7 cellular contexts compared by ENCODE assay signal in genomic region chr20:61523145-61523544, GRCh38.
"Had no signal": no experiment of that assay in that cellular context is flagged by ENCODE, and none has a peak within 500 bp of the region (broad histone marks: within the 10 kb centered on the region; RNA-seq: fewer than 3 reads in every experiment).

No MANE protein-coding gene starts in this region.

- H3K4me2 ChIP-seq: GM23338 had no signal

- DNase-seq: H7, HFFc6, KBM-7 had no signal

- H3K27me3 Mint-ChIP-seq: IgD-negative memory B cell had no signal

- H3K9me3 ChIP-seq: HAP-1 had no signal

- H3K4me3 ChIP-seq: GM23338, HAP-1 had no signal

- H3K9me3 Mint-ChIP-seq: GM23338 had no signal

- H3K4me3 Mint-ChIP-seq: GM23338, HFFc6, IgD-negative memory B cell had no signal

- H2AFZ ChIP-seq: GM23338 had no signal

- H3K4me1 ChIP-seq: HAP-1 had no signal

- H3K36me3 ChIP-seq: HAP-1 had no signal

- ATAC-seq: GM23338, HCT116 had no signal
